In genomic region chr6:40668203-40668602, GRCh38 we compare ENCODE assay signal across 28 cellular contexts.
"Had no signal": no experiment of that assay in that cellular context is flagged by ENCODE, and none has a peak within 500 bp of the region (broad histone marks: within the 10 kb centered on the region; RNA-seq: fewer than 3 reads in every experiment).

No MANE protein-coding gene starts in this region.

- H3K36me3 Mint-ChIP-seq: brain had no signal

- H3K27ac ChIP-seq: adrenal gland, Peyer's patch, RWPE1 had no signal

- DNase-seq: activated CD4-positive, alpha-beta T cell treated with anti-CD3 and anti-CD28 coated beads, Interleukin-2, amount 10 ng/mL, durations not matched to agents 24 days and 14 days; activated CD4-positive, alpha-beta T cell treated with anti-CD3 and anti-CD28 coated beads, Interleukin-2, amount 50 U/mL, for 48 hours; activated CD8-positive, alpha-beta T cell treated with anti-CD3 and anti-CD28 coated beads, Interleukin-2, amount 10 ng/mL, durations not matched to agents 7 days and 5 days; activated gamma-delta T cell treated with Interleukin-2 at 50 U/mL for 16 hours; activated naive CD4-positive, alpha-beta T cell treated with anti-CD3 and anti-CD28 coated beads for 36 hours; activated T-cell treated with anti-CD3 and anti-CD28 coated beads for 4 hours; activated T-cell treated with anti-CD3 and anti-CD28 coated beads, Interleukin-2, amount 50 U/mL, for 4 hours; caudate nucleus; cerebellar nuclear complex; Karpas-422; NCI-H1105; NCI-H1417 treated with DMSO at 0.1 percent for 48 hours; NCI-H2029; NCI-H446; NCI-H510A treated with DMSO at 0.1 percent for 48 hours; NCI-H526 treated with DMSO at 0.1 percent for 48 hours; NCI-H82; NK-92 treated with Interleukin-12 subunit alpha and Interleukin-12 subunit beta, amount 100 ng/mL, for 24 hours; PC-3; Peyer's patch; SIG-M5 had no signal

- H3K4me3 ChIP-seq: adrenal gland, Peyer's patch had no signal

- H3K36me3 ChIP-seq: adrenal gland, Peyer's patch had no signal

- H3K4me3 Mint-ChIP-seq: activated CD4-positive, alpha-beta T cell treated with anti-CD3 and anti-CD28 coated beads, Interleukin-2, amount 10 ng/mL, durations not matched to agents 24 days and 14 days; activated CD8-positive, alpha-beta T cell treated with anti-CD3 and anti-CD28 coated beads, Interleukin-2, amount 10 ng/mL, durations not matched to agents 7 days and 5 days; activated naive CD4-positive, alpha-beta T cell treated with anti-CD3 and anti-CD28 coated beads for 36 hours; activated T-cell treated with anti-CD3 and anti-CD28 coated beads, Interleukin-2, amount 50 U/mL, for 4 hours; activated T-helper 1 cell treated with anti-CD3 and anti-CD28 coated beads, Interleukin-12 subunit alpha, Interleukin-12 subunit beta, Interleukin-2, Interleukin-4 antibody, amounts not matched to agents 30 ng/mL and 10 ng/mL and 1 ng/mL, durations not matched to agents 14 hours and 24 hours and 36 hours; brain; T-helper 1 cell treated with Interleukin-12 subunit alpha and Interleukin-12 subunit beta and Interleukin-4 antibody, amounts not matched to agents 30 μg/mL and 1 μg/mL, for 36 hours; T-helper 2 cell treated with Interferon-gamma antibody and Interleukin-4, amounts not matched to agents 5 μg/mL and 100 μg/mL, for 36 hours had no signal

- H3K9me3 ChIP-seq: adrenal gland had no signal

- H3K27ac Mint-ChIP-seq: activated CD4-positive, alpha-beta T cell treated with anti-CD3 and anti-CD28 coated beads, Interleukin-2, amount 10 ng/mL, durations not matched to agents 24 days and 14 days; activated CD8-positive, alpha-beta T cell treated with anti-CD3 and anti-CD28 coated beads, Interleukin-2, amount 10 ng/mL, durations not matched to agents 7 days and 5 days; activated naive CD4-positive, alpha-beta T cell treated with anti-CD3 and anti-CD28 coated beads for 36 hours; activated naive CD4-positive, alpha-beta T cell treated with anti-CD3 and anti-CD28 coated beads, Interleukin-2, amount 50 U/mL, for 72 hours; activated T-helper 1 cell treated with anti-CD3 and anti-CD28 coated beads, Interleukin-12 subunit alpha, Interleukin-12 subunit beta, Interleukin-2, Interleukin-4 antibody, amounts not matched to agents 30 ng/mL and 10 ng/mL and 1 ng/mL, durations not matched to agents 14 hours and 24 hours and 36 hours; brain; T-helper 1 cell treated with Interleukin-12 subunit alpha and Interleukin-12 subunit beta and Interleukin-4 antibody, amounts not matched to agents 30 μg/mL and 1 μg/mL, for 36 hours; T-helper 2 cell treated with Interferon-gamma antibody and Interleukin-4, amounts not matched to agents 5 μg/mL and 100 μg/mL, for 36 hours had no signal

- H3K4me1 Mint-ChIP-seq: activated CD4-positive, alpha-beta T cell treated with anti-CD3 and anti-CD28 coated beads, Interleukin-2, amount 10 ng/mL, durations not matched to agents 24 days and 14 days; brain had no signal

- H3K4me1 ChIP-seq: adrenal gland, Peyer's patch had no signal

- H3K27me3 ChIP-seq: adrenal gland, Peyer's patch had no signal
